Comparison of ENCODE assay signal across 8 cellular contexts in genomic region chr16:84925092-84925772, GRCh38.
DNase-seq lines count a peak whose midpoint lies in the region; ATAC-seq and TF ChIP-seq lines count a peak whose summit lies in the region.

No MANE protein-coding gene starts in this region.

- DNase-seq in COLO668 (lab: John Stamatoyannopoulos, UW; ENCODE audit: unreplicated experiment) (peak; percentile 62), activated B cell treated with CpG ODN at 0.5 μM for 24 hours (peak; percentile 62), cardiac fibroblast (ENCODE audit: low read depth in 2 of 2) (peak; percentile 33 to 38), lung (ENCODE audit: low spot score) (peak; percentile 58), DMS153 treated with DMSO at 0.1 percent for 48 hours (lab: John Stamatoyannopoulos, UW; ENCODE audit: unreplicated experiment) (no peak)
- DNase-seq in stimulated activated CD8-positive, alpha-beta memory T cell treated with anti-CD3 and anti-CD28 coated beads, Interleukin-2, amount 100 ng/mL, for 48 hours (ENCODE audit: low read depth in 2 of 2): peak; percentile 68

- ATAC-seq in activated B cell treated with CpG ODN at 0.5 μM for 24 hours (ENCODE audit: low read depth) (no peak), lung (ENCODE audit: insufficient read depth, low FRiP score) (no peak), HG03135 (IDR thresholded peaks at IDR 0.05; ENCODE audit: unreplicated experiment) (no peak)

- no peak overlapping the region for H3K27ac ChIP-seq in lung (ENCODE audit: low read depth in 1 of 2, low read length in 1 of 2)

- H3K27ac Mint-ChIP-seq in activated B cell treated with CpG ODN at 0.5 μM for 24 hours: no peak overlapping the region

- no peak overlapping the region for H3K4me3 ChIP-seq in cardiac fibroblast (replicated peaks in 1 of 2; ENCODE audit: low read depth in 2 of 2, low read length in 2 of 2)
- no peak overlapping the region for H3K4me3 ChIP-seq in lung

- CTCF ChIA-PET in activated B cell treated with CpG ODN at 0.5 μM for 24 hours (lab: Charles Lee): interaction anchor here (0.6 to 2.2 kb wide), 6 partner anchors 26 to 304 kb away, joined by 3 to 10 read pairs (median 5); no protein-coding TSS in a partner anchor

- no peaks in the 10 kb centered on the region for H3K4me1 Mint-ChIP-seq in activated B cell treated with CpG ODN at 0.5 μM for 24 hours

- POLR2A ChIA-PET in activated B cell treated with CpG ODN at 0.5 μM for 24 hours (lab: Charles Lee): no interaction called here

- peaks cover 0 to 14% of the 10 kb centered on the region in 2 donors for H3K4me1 ChIP-seq in lung (ENCODE audit: control insufficient read depth in 2 of 2, insufficient read depth in 2 of 2, low read length in 2 of 2)

- no peaks in the 10 kb centered on the region for H3K9me3 Mint-ChIP-seq in activated B cell treated with CpG ODN at 0.5 μM for 24 hours

- H3K36me3 Mint-ChIP-seq in activated B cell treated with CpG ODN at 0.5 μM for 24 hours (ENCODE audit: low read depth): no peaks in the 10 kb centered on the region

- H3K36me3 ChIP-seq in lung (ENCODE audit: control insufficient read depth in 2 of 2, insufficient read depth in 2 of 2, low read length in 2 of 2): no peaks in the 10 kb centered on the region

- TF ChIP-seq CTCF in activated B cell treated with CpG ODN at 0.5 μM for 24 hours (IDR thresholded peaks at IDR 0.05): no peak
- peak; percentile 86 for TF ChIP-seq CTCF in cardiac fibroblast (IDR thresholded peaks at IDR 0.05; ENCODE audit: low read depth, low read length)
- TF ChIP-seq CTCF in lung (IDR thresholded peaks at IDR 0.05; ENCODE audit: control extremely low read depth, extremely low read depth): peak; percentile 32

- H3K9me3 ChIP-seq in lung (ENCODE audit: control insufficient read depth in 2 of 2, insufficient read depth in 1 of 2, low read length in 1 of 2): no peaks in the 10 kb centered on the region

- TF ChIP-seq RAD21 in Ishikawa (IDR thresholded peaks at IDR 0.05; ENCODE audit: low read depth): peak; percentile 86

- intact Hi-C loops in activated B cell treated with CpG ODN at 0.5 μM for 24 hours (cut with micrococcal nuclease): loop anchor here (1.0 kb wide), 3 partner anchors 27 to 161 kb away; no protein-coding TSS in a partner anchor

- H3K4me3 Mint-ChIP-seq in activated B cell treated with CpG ODN at 0.5 μM for 24 hours: no peak overlapping the region

- no peaks in the 10 kb centered on the region for H3K27me3 ChIP-seq in lung (ENCODE audit: control insufficient read depth, insufficient read depth)

- no peak for TF ChIP-seq EP300 in Ishikawa (IDR thresholded peaks at IDR 0.05; ENCODE audit: borderline replicate concordance)

- H3K27me3 Mint-ChIP-seq in activated B cell treated with CpG ODN at 0.5 μM for 24 hours: peaks cover 3% of the 10 kb centered on the region

- WGBS in lung, 2 donors: 60 to 67% methylated on average over 11 of the region's 11 CpGs

TF ChIP-seq in Ishikawa, 13 proteins besides CTCF, POLR2A, EP300 and RAD21:
- peak; percentile 7; the same call in 1 of the 2 replicates for TF ChIP-seq NFIC (IDR thresholded peaks at IDR 0.05)
- TF ChIP-seq CREB1 (IDR thresholded peaks at IDR 0.05; ENCODE audit: low read depth): no peak
- no peak for TF ChIP-seq YY1 (IDR thresholded peaks at IDR 0.05; ENCODE audit: low read depth)
- peak; percentile 87; the same call in 1 of the 2 replicates for TF ChIP-seq ZBTB7A (IDR thresholded peaks at IDR 0.05; ENCODE audit: low read depth)
